1 cellular context compared by ENCODE assay signal in the genomic region with DNA sequence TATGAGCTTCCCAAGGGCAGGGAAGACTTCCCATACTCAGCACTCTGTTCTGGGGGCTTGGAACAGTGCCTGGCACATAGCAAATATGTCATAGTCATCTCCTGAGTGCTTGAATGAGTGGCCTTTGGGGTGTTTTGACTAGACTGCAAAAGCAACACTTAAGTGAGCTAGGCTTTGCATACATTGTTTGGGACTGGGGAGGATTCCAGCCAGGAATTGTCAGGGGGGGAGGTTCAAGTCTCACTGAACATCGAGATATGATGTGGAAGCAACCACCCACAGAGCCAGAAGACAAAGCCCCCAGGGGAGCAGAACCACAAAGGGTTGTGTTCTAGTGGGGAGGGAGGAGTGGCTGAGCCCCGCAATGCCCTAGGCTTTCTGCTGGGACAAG.
TF ChIP-seq lines count a peak whose summit lies in the region.

No MANE protein-coding gene starts in this region.

TF ChIP-seq in HEK293, 187 proteins besides CTCF, POLR2A, EP300 and RAD21 (continued from another document and continues in another):
- peak; percentile 85 for TF ChIP-seq ZIC2 (tag by site-specific recombination; IDR thresholded peaks at IDR 0.05)
- no peak for TF ChIP-seq ZNF155 (tag by site-specific recombination; IDR thresholded peaks at IDR 0.05)
- TF ChIP-seq, protein P1, sequence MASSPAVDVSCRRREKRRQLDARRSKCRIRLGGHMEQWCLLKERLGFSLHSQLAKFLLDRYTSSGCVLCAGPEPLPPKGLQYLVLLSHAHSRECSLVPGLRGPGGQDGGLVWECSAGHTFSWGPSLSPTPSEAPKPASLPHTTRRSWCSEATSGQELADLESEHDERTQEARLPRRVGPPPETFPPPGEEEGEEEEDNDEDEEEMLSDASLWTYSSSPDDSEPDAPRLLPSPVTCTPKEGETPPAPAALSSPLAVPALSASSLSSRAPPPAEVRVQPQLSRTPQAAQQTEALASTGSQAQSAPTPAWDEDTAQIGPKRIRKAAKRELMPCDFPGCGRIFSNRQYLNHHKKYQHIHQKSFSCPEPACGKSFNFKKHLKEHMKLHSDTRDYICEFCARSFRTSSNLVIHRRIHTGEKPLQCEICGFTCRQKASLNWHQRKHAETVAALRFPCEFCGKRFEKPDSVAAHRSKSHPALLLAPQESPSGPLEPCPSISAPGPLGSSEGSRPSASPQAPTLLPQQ (tag by site-specific recombination; IDR thresholded peaks at IDR 0.05), result no peak
- TF ChIP-seq, protein P2, sequence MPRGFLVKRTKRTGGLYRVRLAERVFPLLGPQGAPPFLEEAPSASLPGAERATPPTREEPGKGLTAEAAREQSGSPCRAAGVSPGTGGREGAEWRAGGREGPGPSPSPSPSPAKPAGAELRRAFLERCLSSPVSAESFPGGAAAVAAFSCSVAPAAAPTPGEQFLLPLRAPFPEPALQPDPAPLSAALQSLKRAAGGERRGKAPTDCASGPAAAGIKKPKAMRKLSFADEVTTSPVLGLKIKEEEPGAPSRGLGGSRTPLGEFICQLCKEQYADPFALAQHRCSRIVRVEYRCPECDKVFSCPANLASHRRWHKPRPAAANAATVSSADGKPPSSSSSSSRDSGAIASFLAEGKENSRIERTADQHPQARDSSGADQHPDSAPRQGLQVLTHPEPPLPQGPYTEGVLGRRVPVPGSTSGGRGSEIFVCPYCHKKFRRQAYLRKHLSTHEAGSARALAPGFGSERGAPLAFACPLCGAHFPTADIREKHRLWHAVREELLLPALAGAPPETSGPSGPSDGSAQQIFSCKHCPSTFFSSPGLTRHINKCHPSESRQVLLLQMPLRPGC (tag by site-specific recombination; IDR thresholded peaks at IDR 0.05), result no peak
- TF ChIP-seq, protein P3, sequence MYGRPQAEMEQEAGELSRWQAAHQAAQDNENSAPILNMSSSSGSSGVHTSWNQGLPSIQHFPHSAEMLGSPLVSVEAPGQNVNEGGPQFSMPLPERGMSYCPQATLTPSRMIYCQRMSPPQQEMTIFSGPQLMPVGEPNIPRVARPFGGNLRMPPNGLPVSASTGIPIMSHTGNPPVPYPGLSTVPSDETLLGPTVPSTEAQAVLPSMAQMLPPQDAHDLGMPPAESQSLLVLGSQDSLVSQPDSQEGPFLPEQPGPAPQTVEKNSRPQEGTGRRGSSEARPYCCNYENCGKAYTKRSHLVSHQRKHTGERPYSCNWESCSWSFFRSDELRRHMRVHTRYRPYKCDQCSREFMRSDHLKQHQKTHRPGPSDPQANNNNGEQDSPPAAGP (tag by site-specific recombination; IDR thresholded peaks at IDR 0.05), result no peak
- TF ChIP-seq ZNF610 (tag by site-specific recombination; IDR thresholded peaks at IDR 0.05; ENCODE audit: borderline replicate concordance), result no peak
- TF ChIP-seq, protein P4, sequence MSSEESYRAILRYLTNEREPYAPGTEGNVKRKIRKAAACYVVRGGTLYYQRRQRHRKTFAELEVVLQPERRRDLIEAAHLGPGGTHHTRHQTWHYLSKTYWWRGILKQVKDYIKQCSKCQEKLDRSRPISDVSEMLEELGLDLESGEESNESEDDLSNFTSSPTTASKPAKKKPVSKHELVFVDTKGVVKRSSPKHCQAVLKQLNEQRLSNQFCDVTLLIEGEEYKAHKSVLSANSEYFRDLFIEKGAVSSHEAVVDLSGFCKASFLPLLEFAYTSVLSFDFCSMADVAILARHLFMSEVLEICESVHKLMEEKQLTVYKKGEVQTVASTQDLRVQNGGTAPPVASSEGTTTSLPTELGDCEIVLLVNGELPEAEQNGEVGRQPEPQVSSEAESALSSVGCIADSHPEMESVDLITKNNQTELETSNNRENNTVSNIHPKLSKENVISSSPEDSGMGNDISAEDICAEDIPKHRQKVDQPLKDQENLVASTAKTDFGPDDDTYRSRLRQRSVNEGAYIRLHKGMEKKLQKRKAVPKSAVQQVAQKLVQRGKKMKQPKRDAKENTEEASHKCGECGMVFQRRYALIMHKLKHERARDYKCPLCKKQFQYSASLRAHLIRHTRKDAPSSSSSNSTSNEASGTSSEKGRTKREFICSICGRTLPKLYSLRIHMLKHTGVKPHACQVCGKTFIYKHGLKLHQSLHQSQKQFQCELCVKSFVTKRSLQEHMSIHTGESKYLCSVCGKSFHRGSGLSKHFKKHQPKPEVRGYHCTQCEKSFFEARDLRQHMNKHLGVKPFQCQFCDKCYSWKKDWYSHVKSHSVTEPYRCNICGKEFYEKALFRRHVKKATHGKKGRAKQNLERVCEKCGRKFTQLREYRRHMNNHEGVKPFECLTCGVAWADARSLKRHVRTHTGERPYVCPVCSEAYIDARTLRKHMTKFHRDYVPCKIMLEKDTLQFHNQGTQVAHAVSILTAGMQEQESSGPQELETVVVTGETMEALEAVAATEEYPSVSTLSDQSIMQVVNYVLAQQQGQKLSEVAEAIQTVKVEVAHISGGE (tag by site-specific recombination; conservative IDR thresholded peaks at IDR 0.05; ENCODE audit: low read depth), result no peak
- TF ChIP-seq, protein P5, sequence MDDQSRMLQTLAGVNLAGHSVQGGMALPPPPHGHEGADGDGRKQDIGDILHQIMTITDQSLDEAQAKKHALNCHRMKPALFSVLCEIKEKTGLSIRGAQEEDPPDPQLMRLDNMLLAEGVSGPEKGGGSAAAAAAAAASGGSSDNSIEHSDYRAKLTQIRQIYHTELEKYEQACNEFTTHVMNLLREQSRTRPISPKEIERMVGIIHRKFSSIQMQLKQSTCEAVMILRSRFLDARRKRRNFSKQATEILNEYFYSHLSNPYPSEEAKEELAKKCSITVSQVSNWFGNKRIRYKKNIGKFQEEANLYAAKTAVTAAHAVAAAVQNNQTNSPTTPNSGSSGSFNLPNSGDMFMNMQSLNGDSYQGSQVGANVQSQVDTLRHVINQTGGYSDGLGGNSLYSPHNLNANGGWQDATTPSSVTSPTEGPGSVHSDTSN (CRISPR knock-in tag; IDR thresholded peaks at IDR 0.05), result no peak
- TF ChIP-seq ZNF585B (tag by site-specific recombination; IDR thresholded peaks at IDR 0.05), result no peak
- TF ChIP-seq ZNF138 (tag by site-specific recombination; IDR thresholded peaks at IDR 0.05; ENCODE audit: borderline replicate concordance), result no peak
- 0 out of 2 replicates have a peak, but pooled peaks have one; percentile 19 for TF ChIP-seq ZNF24 (tag by site-specific recombination; IDR thresholded peaks at IDR 0.05)
- no peak for TF ChIP-seq ZBTB21 (tag by site-specific recombination; IDR thresholded peaks at IDR 0.05)
- no peak for TF ChIP-seq ZNF311 (tag by site-specific recombination; IDR thresholded peaks at IDR 0.05; ENCODE audit: borderline replicate concordance)
- TF ChIP-seq ZNF843 (tag by site-specific recombination; IDR thresholded peaks at IDR 0.05), result no peak; the same call in 1 of the 2 replicates
- TF ChIP-seq ZNF701 (tag by site-specific recombination; IDR thresholded peaks at IDR 0.05), result no peak
- no peak for TF ChIP-seq REPIN1 (tag by site-specific recombination; IDR thresholded peaks at IDR 0.05; ENCODE audit: low read depth)
- no peak for TF ChIP-seq KLF1 (tag by site-specific recombination; IDR thresholded peaks at IDR 0.05)
- no peak for TF ChIP-seq ZNF112 (tag by site-specific recombination; IDR thresholded peaks at IDR 0.05)
- no peak for TF ChIP-seq HOXD13 (CRISPR knock-in tag; IDR thresholded peaks at IDR 0.05; ENCODE audit: borderline replicate concordance)
- no peak for TF ChIP-seq ZNF174 (tag by site-specific recombination; IDR thresholded peaks at IDR 0.05)
- no peak for TF ChIP-seq ZNF670 (tag by site-specific recombination; IDR thresholded peaks at IDR 0.05; ENCODE audit: low read depth)
- TF ChIP-seq BCL11A (tag by site-specific recombination; IDR thresholded peaks at IDR 0.05; ENCODE audit: low read depth), result no peak
- no peak for TF ChIP-seq ZNF433 (tag by site-specific recombination; IDR thresholded peaks at IDR 0.05; ENCODE audit: low read depth)
- peak; percentile 99 for TF ChIP-seq GLIS1 (tag by site-specific recombination; IDR thresholded peaks at IDR 0.05)
- TF ChIP-seq, protein P6, sequence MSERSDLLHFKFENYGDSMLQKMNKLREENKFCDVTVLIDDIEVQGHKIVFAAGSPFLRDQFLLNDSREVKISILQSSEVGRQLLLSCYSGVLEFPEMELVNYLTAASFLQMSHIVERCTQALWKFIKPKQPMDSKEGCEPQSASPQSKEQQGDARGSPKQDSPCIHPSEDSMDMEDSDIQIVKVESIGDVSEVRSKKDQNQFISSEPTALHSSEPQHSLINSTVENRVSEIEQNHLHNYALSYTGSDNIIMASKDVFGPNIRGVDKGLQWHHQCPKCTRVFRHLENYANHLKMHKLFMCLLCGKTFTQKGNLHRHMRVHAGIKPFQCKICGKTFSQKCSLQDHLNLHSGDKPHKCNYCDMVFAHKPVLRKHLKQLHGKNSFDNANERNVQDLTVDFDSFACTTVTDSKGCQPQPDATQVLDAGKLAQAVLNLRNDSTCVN (tag by site-specific recombination; optimal IDR thresholded peaks at IDR 0.05), result no peak
- TF ChIP-seq GLIS2 (tag by site-specific recombination; IDR thresholded peaks at IDR 0.05), result no peak
- TF ChIP-seq ZBTB7A (tag by site-specific recombination; IDR thresholded peaks at IDR 0.05; ENCODE audit: low read depth), result no peak
- TF ChIP-seq ZNF558 (tag by site-specific recombination; IDR thresholded peaks at IDR 0.05), result no peak
- no peak for TF ChIP-seq ZNF747 (tag by site-specific recombination; IDR thresholded peaks at IDR 0.05)
- TF ChIP-seq SCRT2 (tag by site-specific recombination; IDR thresholded peaks at IDR 0.05), result no peak
- no peak for TF ChIP-seq ZNF37A (tag by site-specific recombination; IDR thresholded peaks at IDR 0.05)
- no peak; the same call in 1 of the 2 replicates for TF ChIP-seq KLF8 (tag by site-specific recombination; IDR thresholded peaks at IDR 0.05)
- TF ChIP-seq ZBTB48 (tag by site-specific recombination; IDR thresholded peaks at IDR 0.05), result no peak
- no peak for TF ChIP-seq ZNF791 (tag by site-specific recombination; IDR thresholded peaks at IDR 0.05)
- TF ChIP-seq TCF7L2 (IDR thresholded peaks at IDR 0.05; ENCODE audit: borderline replicate concordance, low read depth, low read length), result no peak
- TF ChIP-seq ZNF600 (tag by site-specific recombination; IDR thresholded peaks at IDR 0.05), result peak; percentile 87
- TF ChIP-seq, protein P7, sequence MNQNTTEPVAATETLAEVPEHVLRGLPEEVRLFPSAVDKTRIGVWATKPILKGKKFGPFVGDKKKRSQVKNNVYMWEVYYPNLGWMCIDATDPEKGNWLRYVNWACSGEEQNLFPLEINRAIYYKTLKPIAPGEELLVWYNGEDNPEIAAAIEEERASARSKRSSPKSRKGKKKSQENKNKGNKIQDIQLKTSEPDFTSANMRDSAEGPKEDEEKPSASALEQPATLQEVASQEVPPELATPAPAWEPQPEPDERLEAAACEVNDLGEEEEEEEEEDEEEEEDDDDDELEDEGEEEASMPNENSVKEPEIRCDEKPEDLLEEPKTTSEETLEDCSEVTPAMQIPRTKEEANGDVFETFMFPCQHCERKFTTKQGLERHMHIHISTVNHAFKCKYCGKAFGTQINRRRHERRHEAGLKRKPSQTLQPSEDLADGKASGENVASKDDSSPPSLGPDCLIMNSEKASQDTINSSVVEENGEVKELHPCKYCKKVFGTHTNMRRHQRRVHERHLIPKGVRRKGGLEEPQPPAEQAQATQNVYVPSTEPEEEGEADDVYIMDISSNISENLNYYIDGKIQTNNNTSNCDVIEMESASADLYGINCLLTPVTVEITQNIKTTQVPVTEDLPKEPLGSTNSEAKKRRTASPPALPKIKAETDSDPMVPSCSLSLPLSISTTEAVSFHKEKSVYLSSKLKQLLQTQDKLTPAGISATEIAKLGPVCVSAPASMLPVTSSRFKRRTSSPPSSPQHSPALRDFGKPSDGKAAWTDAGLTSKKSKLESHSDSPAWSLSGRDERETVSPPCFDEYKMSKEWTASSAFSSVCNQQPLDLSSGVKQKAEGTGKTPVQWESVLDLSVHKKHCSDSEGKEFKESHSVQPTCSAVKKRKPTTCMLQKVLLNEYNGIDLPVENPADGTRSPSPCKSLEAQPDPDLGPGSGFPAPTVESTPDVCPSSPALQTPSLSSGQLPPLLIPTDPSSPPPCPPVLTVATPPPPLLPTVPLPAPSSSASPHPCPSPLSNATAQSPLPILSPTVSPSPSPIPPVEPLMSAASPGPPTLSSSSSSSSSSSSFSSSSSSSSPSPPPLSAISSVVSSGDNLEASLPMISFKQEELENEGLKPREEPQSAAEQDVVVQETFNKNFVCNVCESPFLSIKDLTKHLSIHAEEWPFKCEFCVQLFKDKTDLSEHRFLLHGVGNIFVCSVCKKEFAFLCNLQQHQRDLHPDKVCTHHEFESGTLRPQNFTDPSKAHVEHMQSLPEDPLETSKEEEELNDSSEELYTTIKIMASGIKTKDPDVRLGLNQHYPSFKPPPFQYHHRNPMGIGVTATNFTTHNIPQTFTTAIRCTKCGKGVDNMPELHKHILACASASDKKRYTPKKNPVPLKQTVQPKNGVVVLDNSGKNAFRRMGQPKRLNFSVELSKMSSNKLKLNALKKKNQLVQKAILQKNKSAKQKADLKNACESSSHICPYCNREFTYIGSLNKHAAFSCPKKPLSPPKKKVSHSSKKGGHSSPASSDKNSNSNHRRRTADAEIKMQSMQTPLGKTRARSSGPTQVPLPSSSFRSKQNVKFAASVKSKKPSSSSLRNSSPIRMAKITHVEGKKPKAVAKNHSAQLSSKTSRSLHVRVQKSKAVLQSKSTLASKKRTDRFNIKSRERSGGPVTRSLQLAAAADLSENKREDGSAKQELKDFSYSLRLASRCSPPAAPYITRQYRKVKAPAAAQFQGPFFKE (tag by site-specific recombination; IDR thresholded peaks at IDR 0.05; ENCODE audit: borderline replicate concordance), result no peak
- no peak for TF ChIP-seq BCL11B (tag by site-specific recombination; IDR thresholded peaks at IDR 0.05; ENCODE audit: low read depth)
- no peak for TF ChIP-seq IKZF3 (tag by site-specific recombination; IDR thresholded peaks at IDR 0.05)
- TF ChIP-seq MYNN (tag by site-specific recombination; IDR thresholded peaks at IDR 0.05; ENCODE audit: borderline replicate concordance), result no peak
- peak; percentile 51; the same call in 1 of the 2 replicates for TF ChIP-seq ZNF629 (tag by site-specific recombination; IDR thresholded peaks at IDR 0.05)
- TF ChIP-seq ZNF146 (tag by site-specific recombination; IDR thresholded peaks at IDR 0.05), result no peak
- no peak for TF ChIP-seq ZNF658 (tag by site-specific recombination; IDR thresholded peaks at IDR 0.05)
- TF ChIP-seq ZNF544 (tag by site-specific recombination; IDR thresholded peaks at IDR 0.05), result no peak
- TF ChIP-seq KLF9 (tag by site-specific recombination; IDR thresholded peaks at IDR 0.05; ENCODE audit: low read depth), result no peak
- no peak for TF ChIP-seq ZNF549 (tag by site-specific recombination; IDR thresholded peaks at IDR 0.05)
- no peak for TF ChIP-seq ZNF521 (tag by site-specific recombination; IDR thresholded peaks at IDR 0.05)
- TF ChIP-seq ZNF561 (tag by site-specific recombination; IDR thresholded peaks at IDR 0.05; ENCODE audit: borderline replicate concordance), result no peak
- no peak for TF ChIP-seq ZNF792 (tag by site-specific recombination; IDR thresholded peaks at IDR 0.05)
- TF ChIP-seq ZNF529 (tag by site-specific recombination; IDR thresholded peaks at IDR 0.05; ENCODE audit: insufficient replicate concordance), result no peak
- TF ChIP-seq ZFP3 (tag by site-specific recombination; IDR thresholded peaks at IDR 0.05; ENCODE audit: low read depth), result no peak
